2 cellular contexts compared by ENCODE assay signal in genomic region chr11:35905901-35906661, GRCh38.
A peak's percentile ranks its signal among the peaks of the same experiment; 100 is the strongest.
TF ChIP-seq lines count a peak whose summit lies in the region.

No MANE protein-coding gene starts in this region.

TF ChIP-seq in A549, 52 proteins besides CTCF, POLR2A, EP300 and RAD21:
- TF ChIP-seq MAFK (IDR thresholded peaks at IDR 0.05; ENCODE audit: partially characterized antibody), result peak; percentile 70
- no peak for TF ChIP-seq E2F6 (IDR thresholded peaks at IDR 0.05; ENCODE audit: borderline replicate concordance, low read depth)
TF ChIP-seq in A549: peak in this region for 1.

TF ChIP-seq in endothelial cell of umbilical vein, 7 proteins besides CTCF, POLR2A, EP300 and RAD21:
- TF ChIP-seq MYC (IDR thresholded peaks at IDR 0.05; ENCODE audit: low read depth, low read length) (no peak), FOS (IDR thresholded peaks at IDR 0.05; ENCODE audit: borderline replicate concordance, insufficient read depth, low read length) (no peak), GATA2 (IDR thresholded peaks at IDR 0.05; ENCODE audit: insufficient read depth, insufficient read length, low read depth, low read length) (no peak), JUN (IDR thresholded peaks at IDR 0.05; ENCODE audit: borderline replicate concordance, insufficient read depth, insufficient read length, low read depth) (no peak), MAX (IDR thresholded peaks at IDR 0.05; ENCODE audit: insufficient read depth, insufficient read length) (no peak), POLR2AphosphoS5 (IDR thresholded peaks at IDR 0.05; ENCODE audit: insufficient read depth, low read depth, low read length) (no peak), EZH2 (IDR thresholded peaks at IDR 0.05; ENCODE audit: borderline replicate concordance, low read depth, low read length, severe bottlenecking) (no peak)
